In the genomic region with DNA sequence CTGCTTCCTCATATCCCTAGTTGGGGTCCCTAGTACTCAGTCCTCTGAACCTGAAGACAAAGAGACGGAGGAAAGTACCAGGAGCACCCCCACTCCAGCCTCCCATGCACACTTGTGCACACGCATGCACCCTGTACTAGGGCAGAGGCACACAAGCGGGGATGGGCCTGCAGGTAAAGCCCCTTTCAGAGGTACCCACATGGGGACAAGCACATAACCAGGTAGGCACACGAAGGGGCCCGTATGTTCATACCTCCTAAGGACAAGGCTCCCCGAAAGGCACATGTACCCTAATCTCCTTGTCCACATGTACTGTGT, we compare ENCODE assay signal across 1 cellular context.
TF ChIP-seq lines count a peak whose summit lies in the region.

No MANE protein-coding gene starts in this region.

TF ChIP-seq in HepG2, 621 proteins besides CTCF, POLR2A, EP300 and RAD21:
- TF ChIP-seq PRMT3 (CRISPR knock-in tag; IDR thresholded peaks at IDR 0.05; ENCODE audit: borderline replicate concordance, low read depth) (no peak), EZH2 (conservative IDR thresholded peaks at IDR 0.05; ENCODE audit: low read depth, low read length) (peak; percentile 22; the same call in 1 of the 2 replicates)
